24 cellular contexts compared by ENCODE assay signal in genomic region chr11:29243616-29244015, GRCh38.
"Had no signal": no experiment of that assay in that cellular context is flagged by ENCODE, and none has a peak within 500 bp of the region (broad histone marks: within the 10 kb centered on the region; RNA-seq: fewer than 3 reads in every experiment).

No MANE protein-coding gene starts in this region.

- H3K4me1 ChIP-seq: gastroesophageal sphincter, left ventricle myocardium inferior, lower lobe of right lung, psoas muscle, right lobe of liver, spleen, testis, tibial nerve had no signal

- H3K36me3 ChIP-seq: gastroesophageal sphincter, left ventricle myocardium inferior, lower lobe of right lung, neutrophil, right lobe of liver, spleen, tibial nerve had no signal

- H3K27ac ChIP-seq: gastroesophageal sphincter, left ventricle myocardium inferior, lower lobe of right lung, neutrophil, psoas muscle, right lobe of liver, spleen, testis, tibial nerve had no signal

- H3K9me3 ChIP-seq: gastroesophageal sphincter, left ventricle myocardium inferior, lower lobe of right lung, neutrophil, psoas muscle, right lobe of liver, testis, tibial nerve had no signal

- H3K27me3 ChIP-seq: gastroesophageal sphincter, neutrophil, right lobe of liver, spleen, testis, tibial nerve had no signal

- H3K9me3 Mint-ChIP-seq: nephron progenitor cell had no signal

- H3K27me3 Mint-ChIP-seq: memory B cell; naive B cell; stimulated activated memory B cell treated with anti-CD40 and anti-IgM and Interleukin-4, amounts not matched to agents 10 μg/mL and 1 μg/mL and 100 μg/mL, for 72 hours; stimulated activated naive CD8-positive, alpha-beta T cell treated with anti-CD3 and anti-CD28 coated beads, Interleukin-15, amount 100 ng/mL, for 72 hours had no signal

- H3K4me3 Mint-ChIP-seq: memory B cell; naive B cell; nephron progenitor cell; stimulated activated memory B cell treated with anti-CD40 and anti-IgM and Interleukin-4, amounts not matched to agents 10 μg/mL and 1 μg/mL and 100 μg/mL, for 72 hours; stimulated activated naive CD8-positive, alpha-beta T cell treated with anti-CD3 and anti-CD28 coated beads, Interleukin-15, amount 100 ng/mL, for 72 hours had no signal

- H3K27ac Mint-ChIP-seq: memory B cell; naive B cell; nephron progenitor cell; stimulated activated memory B cell treated with anti-CD40 and anti-IgM and Interleukin-4, amounts not matched to agents 10 μg/mL and 1 μg/mL and 100 μg/mL, for 72 hours; stimulated activated naive CD8-positive, alpha-beta T cell treated with anti-CD3 and anti-CD28 coated beads, Interleukin-15, amount 100 ng/mL, for 72 hours had no signal

- DNase-seq: cortex of kidney; effector memory CD4-positive, alpha-beta T cell; foreskin fibroblast; glutamatergic neuron; left ventricle myocardium inferior; lower lobe of right lung; midbrain; naive B cell; nephron progenitor cell; psoas muscle; retina; right lobe of liver; spleen; stimulated activated CD4-positive, alpha-beta T cell treated with anti-CD3 and anti-CD28 coated beads, Interleukin-15, amount 100 ng/mL, for 24 hours; stimulated activated CD4-positive, alpha-beta T cell treated with anti-CD3 and anti-CD28 coated beads, Interleukin-1b, Interleukin-23, amount 100 ng/mL, for 48 hours; stimulated activated CD4-positive, alpha-beta T cell treated with anti-CD3 and anti-CD28 coated beads, Interleukin-4, amount 100 ng/mL, for 24 hours; stimulated activated naive CD8-positive, alpha-beta T cell treated with anti-CD3 and anti-CD28 coated beads, Interleukin-15, amount 100 ng/mL, for 72 hours; testis had no signal

- H3K36me3 Mint-ChIP-seq: memory B cell; naive B cell; stimulated activated memory B cell treated with anti-CD40 and anti-IgM and Interleukin-4, amounts not matched to agents 10 μg/mL and 1 μg/mL and 100 μg/mL, for 72 hours had no signal

- ATAC-seq: esophagus mucosa; gastroesophageal sphincter; lower lobe of right lung; psoas muscle; right lobe of liver; stimulated activated memory B cell treated with anti-CD40 and anti-IgM and Interleukin-4, amounts not matched to agents 10 μg/mL and 1 μg/mL and 100 μg/mL, for 72 hours; stimulated activated naive CD8-positive, alpha-beta T cell treated with anti-CD3 and anti-CD28 coated beads, Interleukin-15, amount 100 ng/mL, for 72 hours had no signal

- H3K4me3 ChIP-seq: gastroesophageal sphincter, left ventricle myocardium inferior, lower lobe of right lung, psoas muscle, right lobe of liver, spleen, testis, tibial nerve had no signal

- H3K4me1 Mint-ChIP-seq: memory B cell; naive B cell; nephron progenitor cell; stimulated activated memory B cell treated with anti-CD40 and anti-IgM and Interleukin-4, amounts not matched to agents 10 μg/mL and 1 μg/mL and 100 μg/mL, for 72 hours; stimulated activated naive CD8-positive, alpha-beta T cell treated with anti-CD3 and anti-CD28 coated beads, Interleukin-15, amount 100 ng/mL, for 72 hours had no signal
